In the genomic region with DNA sequence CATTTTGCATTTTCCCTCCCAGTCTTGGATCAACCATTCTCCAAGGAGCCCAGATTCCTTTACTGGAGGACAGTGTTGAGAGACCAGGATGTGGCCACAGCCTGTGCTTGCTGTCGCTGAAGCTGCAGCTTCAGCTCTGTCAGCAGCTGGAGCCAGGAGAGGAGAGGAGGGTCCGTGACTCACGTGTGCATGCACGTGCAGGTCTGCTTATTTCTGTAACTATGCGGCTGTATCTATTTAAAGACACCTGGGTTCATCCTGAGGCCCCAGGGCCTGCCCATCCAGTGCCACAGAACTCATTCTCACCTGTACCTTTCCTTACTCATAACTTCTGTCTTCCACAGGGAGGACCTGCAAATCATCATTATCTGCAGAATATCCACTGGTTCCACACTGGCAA, we compare ENCODE assay signal across 24 cellular contexts. TPM values are rescaled to one million over a fixed set of nuclear protein-coding genes. Genes with fewer than 3 reads are reported as not detected.
DNase-seq lines count a peak whose midpoint lies in the region; ATAC-seq, FAIRE-seq and TF ChIP-seq lines count a peak whose summit lies in the region.
"Had no signal": no experiment of that assay in that cellular context is flagged by ENCODE, and none has a peak within 500 bp of the region (broad histone marks: within the 10 kb centered on the region; RNA-seq: fewer than 3 reads in every experiment).

No MANE protein-coding gene starts in this region.

- TF ChIP-seq CTCF in HepG2 (CRISPR knock-in tag; IDR thresholded peaks at IDR 0.05) (no peak), right lobe of liver (IDR thresholded peaks at IDR 0.05) (no peak), epithelial cell of esophagus (IDR thresholded peaks at IDR 0.05; ENCODE audit: insufficient read depth, low read depth, low read length, missing control alignments) (no peak), heart right ventricle (IDR thresholded peaks at IDR 0.05) (no peak)

- H3K4me3 ChIP-seq in HepG2 (replicated peaks in 1 of 3; ENCODE audit: insufficient read depth in 1 of 3, low read depth in 2 of 3, low read length in 3 of 3) (no peak overlapping the region), right lobe of liver (no peak overlapping the region), epithelial cell of esophagus (ENCODE audit: low read length) (no peak overlapping the region), heart right ventricle (no peak overlapping the region)
- H3K4me3 ChIP-seq: A549, SJSA1 had no signal

- H3K9me3 ChIP-seq in HepG2 (ENCODE audit: low read length): no peaks in the 10 kb centered on the region
- H3K9me3 ChIP-seq in right lobe of liver: no peaks in the 10 kb centered on the region
- H3K9me3 ChIP-seq in heart right ventricle: no peaks in the 10 kb centered on the region
- H3K9me3 ChIP-seq: A549, BE2C, SJSA1 had no signal

- BruUV-seq in HepG2 (replicated peaks; lab: Mats Ljungman, UMichigan): no TSS peak

- H3K9ac ChIP-seq in HepG2 (ENCODE audit: insufficient read depth, low read depth, low read length): no peak overlapping the region

- in situ Hi-C loops in HepG2 (cut with HindIII; ENCODE audit: extremely low pct_ligation_motif_present, low pct_unique_long_range_greater_than_20kb): no loop called here

- no peaks in the 10 kb centered on the region for H3K79me2 ChIP-seq in HepG2 (ENCODE audit: insufficient read depth, low read length)

- no peak for ATAC-seq in HepG2
- ATAC-seq in right lobe of liver: no peak
- ATAC-seq in activated CD4-positive, CD25-positive, alpha-beta regulatory T cell treated with anti-CD3 and anti-CD28 coated beads, Interleukin-2, amount 50 U/mL, for 24 hours: no peak
- no peak for ATAC-seq in heart right ventricle
- ATAC-seq: Panc1, Right ventricle myocardium inferior had no signal

- CTCF ChIA-PET in HepG2 (lab: Yijun Ruan, JAX; ENCODE audit: low intra/inter-chr PET ratio, low total read pairs): no interaction called here

- no peak for TF ChIP-seq EP300 in HepG2 (IDR thresholded peaks at IDR 0.05; ENCODE audit: low read depth in 2 of 2, low read length in 2 of 2)
- TF ChIP-seq EP300 in HepG2 (CRISPR knock-in tag; IDR thresholded peaks at IDR 0.05; ENCODE audit: borderline replicate concordance): no peak

- TF ChIP-seq POLR2A in HepG2 (IDR thresholded peaks at IDR 0.05; ENCODE audit: insufficient read depth in 1 of 2, low read depth in 2 of 2, low read length in 2 of 2): no peak
- TF ChIP-seq POLR2A in right lobe of liver (IDR thresholded peaks at IDR 0.05): no peak

- FAIRE-seq in HepG2 (lab: Jason Lieb, UNC): no peak
- FAIRE-seq: A549, G401.6, GM12892 had no signal

- no peak overlapping the region for H3K27ac ChIP-seq in HepG2 (ENCODE audit: extremely low read length, insufficient read depth, low read length)
- H3K27ac ChIP-seq in right lobe of liver: no peak overlapping the region
- no peak overlapping the region for H3K27ac ChIP-seq in heart right ventricle
- H3K27ac ChIP-seq: A549, SJSA1 had no signal

- H3K4me1 ChIP-seq in HepG2 (ENCODE audit: insufficient read depth, low read length) (peaks cover 27% of the 10 kb centered on the region), right lobe of liver (peaks cover 0 to 5% (median 0%) of the 10 kb centered on the region in 4 donors), heart right ventricle (peaks cover 0 to 15% (median 3%) of the 10 kb centered on the region in 9 donors)
- H3K4me1 ChIP-seq: A549, BE2C, SJSA1 had no signal

- TF ChIP-seq RAD21 in HepG2 (CRISPR knock-in tag; IDR thresholded peaks at IDR 0.05): no peak

- WGBS in HepG2 (ENCODE audit: low lambda C conversion rate): 1% methylated on average over 5 of the region's 5 CpGs
- 0% methylated on average over 1 of the region's 5 CpGs for WGBS in right lobe of liver (ENCODE audit: insufficient coverage, low coverage, low lambda C conversion rate, missing lambda C conversion rate)
- 47 to 49% methylated on average over 5 of the region's 5 CpGs for WGBS in heart right ventricle, 2 donors

- no peak overlapping the region for H3K4me2 ChIP-seq in HepG2 (ENCODE audit: low read depth, low read length)
- H3K4me2 ChIP-seq: A549 had no signal

- DNase-seq in HepG2 (ENCODE audit: low spot score) (no peak), right lobe of liver (no peak), NAMALWA (ENCODE audit: low spot score) (peak; percentile 41), epithelial cell of esophagus (ENCODE audit: low read depth) (peak; percentile 73), heart right ventricle (no peak), cardiac septum (ENCODE audit: low spot score) (no peak), hypothalamus (lab: John Stamatoyannopoulos, UW) (no peak)
- DNase-seq: BE2C, DMS79 treated with DMSO at 0.1 percent for 48 hours, H7, KG1, NCI-H1048, NCI-H1436, NCI-H187 treated with DMSO at 0.1 percent for 48 hours, NCI-H2107, NCI-H446 treated with DMSO at 0.1 percent for 48 hours, NCI-H69 had no signal

- H3K27me3 ChIP-seq in HepG2 (ENCODE audit: control insufficient read depth in 1 of 2, insufficient read depth in 2 of 2, low read length in 2 of 2) (peaks cover 5 to 36% of the 10 kb centered on the region in 2 experiments), right lobe of liver (no peaks in the 10 kb centered on the region), heart right ventricle (peaks cover 0 to 51% (median 26%) of the 10 kb centered on the region in 7 donors)

- no peaks in the 10 kb centered on the region for H4K20me1 ChIP-seq in HepG2 (ENCODE audit: insufficient read depth, low read length)

- intact Hi-C loops in HepG2 (cut with micrococcal nuclease; ENCODE audit: unreplicated experiment) (no loop called here), right lobe of liver (cut with DNase I) (loop anchor here in 1 of 2 donors (10.0 kb wide), 1 partner anchor 86 kb away; no protein-coding TSS in a partner anchor), heart right ventricle (cut with DNase I) (no loop called here), cardiac septum (cut with DNase I) (no loop called here)

- H3K36me3 ChIP-seq in HepG2 (replicated peaks in 1 of 2; ENCODE audit: control insufficient read depth in 1 of 2, insufficient read depth in 2 of 2, low read length in 2 of 2): no peaks in the 10 kb centered on the region
- H3K36me3 ChIP-seq in right lobe of liver: no peaks in the 10 kb centered on the region
- H3K36me3 ChIP-seq in heart right ventricle: no peaks in the 10 kb centered on the region
- H3K36me3 ChIP-seq: BE2C, SJSA1 had no signal

- H2AFZ ChIP-seq in HepG2 (ENCODE audit: low read length): no peak overlapping the region

- POLR2A ChIA-PET in HepG2 (lab: Yijun Ruan, JAX): no interaction called here

TF ChIP-seq in HepG2, 621 proteins besides CTCF, POLR2A, EP300 and RAD21:
- TF ChIP-seq BHLHE40 (IDR thresholded peaks at IDR 0.05; ENCODE audit: low read length): peak; percentile 71
- TF ChIP-seq ZFYVE20 (CRISPR knock-in tag; IDR thresholded peaks at IDR 0.05; ENCODE audit: borderline replicate concordance, low read depth): no peak

RNA-seq across cellular contexts. Expression of a gene that starts 8.2 kb away (rescaled TPM):
- total RNA-seq in HepG2 (2016; rRNA removed; fragmentation: Illumina TruSeq; extraction: Trizol) (33.2 and 112 TPM in 2 replicates), right lobe of liver (100 to 1,000 TPM; 154 to 233 (median 197) TPM), heart right ventricle (100 to 1,000 TPM in 5 of 10 donors, 10 to 100 TPM in 5; 80.4 to 153 (median 101) TPM), cardiac septum (91.4 TPM)
- total RNA-seq in HepG2 (2016; cell fraction: cytosol; rRNA removed; fragmentation: Illumina TruSeq; extraction: Trizol; ENCODE audit: low read depth): 10.9 and 12.4 TPM in 2 replicates
- 28.0 and 117 TPM in 2 replicates for total RNA-seq in HepG2 (2016; cell fraction: insoluble cytoplasmic fraction; rRNA removed; fragmentation: Illumina TruSeq; extraction: Trizol)
- 16.4 and 16.7 TPM in 2 replicates for total RNA-seq in HepG2 (2016; cell fraction: membrane; rRNA removed; fragmentation: Illumina TruSeq; extraction: Trizol)
- total RNA-seq in HepG2 (2016; cell fraction: nucleus; rRNA removed; fragmentation: Illumina TruSeq; extraction: Trizol): 71.7 and 83.9 TPM in 2 replicates
- polyA plus RNA-seq in HepG2 (2011; rRNA removed) (103 TPM in 2 replicates), heart right ventricle (10 to 100 TPM; 35.9 to 72.6 TPM)
- 54.8 and 61.5 TPM in 2 replicates for polyA plus RNA-seq in HepG2 (2011; cell fraction: cytosol; rRNA removed)
- polyA plus RNA-seq in HepG2 (2011; cell fraction: nucleus; rRNA removed): 64.5 and 68.1 TPM in 2 replicates
- 94.8 and 95.4 TPM in 2 replicates for polyA plus RNA-seq in HepG2 (2012)
- polyA plus RNA-seq in HepG2 (2016; cell fraction: cytosol; fragmentation: Illumina TruSeq; extraction: Trizol; ENCODE audit: low read depth): 8.2 and 8.9 TPM in 2 replicates
- polyA plus RNA-seq in HepG2 (2016; cell fraction: insoluble cytoplasmic fraction; fragmentation: Illumina TruSeq; extraction: Trizol; ENCODE audit: low read depth): 42.2 and 53.5 TPM in 2 replicates
- polyA plus RNA-seq in HepG2 (2016; cell fraction: membrane; fragmentation: Illumina TruSeq; extraction: Trizol; ENCODE audit: low read depth): 14.6 and 17.0 TPM in 2 replicates
- polyA plus RNA-seq in HepG2 (2016; cell fraction: nucleus; fragmentation: Illumina TruSeq; extraction: Trizol; ENCODE audit: insufficient read depth, low read depth): 165 and 182 TPM in 2 replicates
- polyA minus RNA-seq in HepG2 (2011; rRNA and poly(A)+ RNA removed; ENCODE audit: low replicate concordance): 78.2 and 92.0 TPM in 2 replicates
- 54.9 and 61.7 TPM in 2 replicates for polyA minus RNA-seq in HepG2 (2011; cell fraction: cytosol; rRNA and poly(A)+ RNA removed)
- polyA minus RNA-seq in HepG2 (2011; cell fraction: nucleus; rRNA and poly(A)+ RNA removed): 25.2 and 25.9 TPM in 2 replicates

Comparison
In these comparisons a context has a peak if more than half of its experiments do, and no peak if none do; other contexts are left out.
1. DNase-seq: peak in NAMALWA (single experiment) and epithelial cell of esophagus (single experiment); none in HepG2 (single experiment), right lobe of liver (0 of 3), heart right ventricle (0 of 2), cardiac septum (single experiment) and hypothalamus (0 of 51).